ENCODE assay signal across 4 cellular contexts in the genomic region with DNA sequence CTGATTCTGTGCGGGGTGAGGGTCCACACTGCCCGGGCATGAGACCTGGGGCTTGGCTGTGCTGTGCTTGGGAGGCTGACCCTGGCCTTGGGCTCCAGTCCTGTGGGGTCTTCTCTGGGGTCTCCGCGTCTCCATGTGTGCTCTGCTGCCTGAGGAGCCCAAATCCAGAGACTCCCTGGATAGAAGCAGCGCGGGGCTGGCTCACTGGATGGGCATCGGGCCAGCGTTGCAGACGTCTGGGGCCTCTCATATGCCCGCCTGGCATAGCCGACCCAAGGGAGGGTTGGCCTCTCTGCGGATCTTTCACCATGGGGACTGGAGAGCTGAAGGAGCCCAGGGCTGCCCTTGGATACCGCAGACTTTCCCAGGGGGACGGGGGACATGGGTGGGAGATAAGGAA. TPM values are rescaled to one million over a fixed set of nuclear protein-coding genes. Genes with fewer than 3 reads are reported as not detected.
"Had no signal": no experiment of that assay in that cellular context is flagged by ENCODE, and none has a peak within 500 bp of the region (broad histone marks: within the 10 kb centered on the region; RNA-seq: fewer than 3 reads in every experiment).

No MANE protein-coding gene starts in this region.

RNA-seq across cellular contexts. Expression of gene CACNA1B, which starts 12.4 kb away (rescaled TPM):
- total RNA-seq: OCI-LY7, PC-3, PC-9, RPMI7951 had no signal
